Comparison of ENCODE assay signal across 12 cellular contexts in the genomic region with DNA sequence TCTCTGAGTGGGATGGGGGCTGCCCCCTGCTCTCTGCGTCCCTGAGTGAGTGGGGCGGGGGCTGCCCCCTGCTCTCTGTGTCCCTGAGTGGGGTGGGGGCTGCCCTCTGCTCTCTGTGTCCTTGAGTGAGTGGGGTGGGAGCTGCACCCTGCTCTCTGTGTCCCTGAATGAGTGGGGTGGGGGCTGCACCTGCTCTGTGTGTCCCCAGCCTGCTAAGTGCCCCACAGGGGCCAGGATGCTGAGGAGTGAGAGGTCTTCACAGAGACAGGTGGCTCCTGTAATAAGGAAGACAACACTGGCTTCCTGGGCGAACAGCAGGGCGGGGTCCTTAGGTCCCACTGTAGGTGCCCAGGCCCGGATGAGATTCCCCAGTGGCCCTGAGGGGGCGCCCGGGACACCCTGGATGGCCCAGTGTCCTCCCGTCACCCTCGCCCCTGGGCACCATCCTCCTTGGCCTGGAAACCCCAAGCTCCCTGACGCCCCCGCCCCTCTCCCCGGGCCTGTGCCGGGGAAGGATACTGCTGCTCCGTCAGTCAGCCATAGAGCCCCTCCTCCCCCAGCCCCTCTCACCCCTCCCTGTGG. TPM values are rescaled to one million over a fixed set of nuclear protein-coding genes. Genes with fewer than 3 reads are reported as not detected.
A peak's percentile ranks its signal among the peaks of the same experiment; 100 is the strongest.
DNase-seq lines count a peak whose midpoint lies in the region; ATAC-seq and TF ChIP-seq lines count a peak whose summit lies in the region.
"Had no signal": no experiment of that assay in that cellular context is flagged by ENCODE, and none has a peak within 500 bp of the region (broad histone marks: within the 10 kb centered on the region; RNA-seq: fewer than 3 reads in every experiment).

No MANE protein-coding gene starts in this region.

- no peak for TF ChIP-seq POLR2A in lower leg skin (IDR thresholded peaks at IDR 0.05)

- H3K4me3 ChIP-seq in heart right ventricle (peak overlapping the region in 7 of 10 donors; percentile 20 to 31 (median 29)), fibroblast of lung (replicated peaks in 1 of 4; ENCODE audit: control extremely low read depth in 1 of 4, insufficient read depth in 1 of 4, low read depth in 3 of 4, low read length in 4 of 4) (peak overlapping the region in 2 of 4 experiments; percentile 7 to 10), lower leg skin (ENCODE audit: low read depth, poor library complexity, severe bottlenecking) (no peak overlapping the region)
- H3K4me3 ChIP-seq: lung, thoracic aorta had no signal

- H2AFZ ChIP-seq in fibroblast of lung (ENCODE audit: low read length) = no peak overlapping the region

- H3K36me3 ChIP-seq in heart right ventricle (no peaks in the 10 kb centered on the region), fibroblast of lung (ENCODE audit: control insufficient read depth, insufficient read depth, low read length) (no peaks in the 10 kb centered on the region)
- H3K36me3 ChIP-seq: thoracic aorta had no signal

- H3K27ac ChIP-seq in heart right ventricle = no peak overlapping the region
- H3K27ac ChIP-seq in fibroblast of lung (ENCODE audit: insufficient read depth, low read length) = no peak overlapping the region
- H3K27ac ChIP-seq: thoracic aorta had no signal

- 53 to 58% methylated on average over 14 of the region's 14 CpGs for WGBS in heart right ventricle, 2 donors
- WGBS in lower leg skin, 2 donors = 40 to 47% methylated on average over 13 to 14 of the region's 14 CpGs

- no peaks in the 10 kb centered on the region for H4K20me1 ChIP-seq in fibroblast of lung (ENCODE audit: control insufficient read depth, extremely low read depth, insufficient read depth, low read length)

- no peaks in the 10 kb centered on the region for H3K9me3 ChIP-seq in heart right ventricle
- H3K9me3 ChIP-seq in fibroblast of lung (ENCODE audit: control insufficient read depth, insufficient read depth, low read depth, low read length) = no peaks in the 10 kb centered on the region
- H3K9me3 ChIP-seq: thoracic aorta had no signal

- DNase-seq in heart right ventricle = no peak
- DNase-seq in left ventricle myocardium superior = no peak
- DNase-seq in NCI-H69 (lab: John Stamatoyannopoulos, UW) = peak; percentile 63
- DNase-seq in fibroblast of lung (ENCODE audit: low read depth in 2 of 2) = no peak
- no peak for DNase-seq in lower leg skin (ENCODE audit: low spot score in 2 of 2)
- no peak for DNase-seq in AML-193 (lab: John Stamatoyannopoulos, UW)
- no peak for DNase-seq in superior temporal gyrus (ENCODE audit: extremely low spot score)
- DNase-seq in RPMI8226 = no peak
- DNase-seq: activated effector memory CD4-positive, alpha-beta T cell treated with anti-CD3 and anti-CD28 coated beads, Interleukin-2, amount 50 U/mL, for 16 hours had no signal

- H3K27me3 ChIP-seq in heart right ventricle (peaks cover 0 to 7% (median 0%) of the 10 kb centered on the region in 7 donors), fibroblast of lung (ENCODE audit: control insufficient read depth, insufficient read depth, low read length) (no peaks in the 10 kb centered on the region)

- no peak overlapping the region for H3K9ac ChIP-seq in fibroblast of lung (ENCODE audit: insufficient read depth, low read length)

- H3K4me1 ChIP-seq in heart right ventricle (peaks cover 0 to 7% (median 4%) of the 10 kb centered on the region in 9 donors), fibroblast of lung (ENCODE audit: control insufficient read depth, extremely low read depth, insufficient read depth, low read length) (no peaks in the 10 kb centered on the region)

- H3K79me2 ChIP-seq in fibroblast of lung (ENCODE audit: control insufficient read depth, insufficient read depth, low read length) = no peaks in the 10 kb centered on the region

- peak overlapping the region; percentile 8 for H3K4me2 ChIP-seq in fibroblast of lung (ENCODE audit: extremely low read depth, insufficient read depth, low read length)

- ATAC-seq in heart right ventricle (peak in 3 of 8 donors; percentile 3 to 10 (median 4)), left ventricle myocardium superior (no peak)
- ATAC-seq: Right ventricle myocardium inferior had no signal

- intact Hi-C loops in heart right ventricle (cut with DNase I) = loop anchor here in 5 of 10 donors (5.0 to 10.0 kb wide), 3 partner anchors 50 to 133 kb away; partner anchors contain the start of gene RTN4R (in 4 of the 5)
- intact Hi-C loops in left ventricle myocardium superior (cut with micrococcal nuclease) = loop anchor here (5.0 kb wide), 1 partner anchor 118 kb away; no protein-coding TSS in a partner anchor
- intact Hi-C loops in lower leg skin (cut with DNase I; ENCODE audit: low total_unique reads) = no loop called here

- TF ChIP-seq CTCF in heart right ventricle (IDR thresholded peaks at IDR 0.05) (peak in 1 of 9 donors; percentile 6), fibroblast of lung (conservative IDR thresholded peaks at IDR 0.05 in 1 of 2, IDR thresholded peaks at IDR 0.05 in 1 of 2; ENCODE audit: low read depth in 1 of 2, low read length in 2 of 2) (no peak), lower leg skin (IDR thresholded peaks at IDR 0.05) (no peak)

RNA-seq across cellular contexts. Expression of gene CCDC188, which starts 3.8 kb away (rescaled TPM):
- total RNA-seq in heart right ventricle (1 to 10 TPM in 1 of 10 donors, under 1 TPM in 6, not detected in 3; 0.15 to 1.1 (median 0.50) TPM), left ventricle myocardium superior (0.27 TPM), fibroblast of lung (0.33 TPM in 1 of 2 replicates, not detected in the other), lower leg skin (1 to 10 TPM in 2 of 4 donors, under 1 TPM in 1, not detected in 1; 0.16 to 2.1 (median 1.7) TPM)
- polyA plus RNA-seq in heart right ventricle (1 to 10 TPM in 1 of 2 donors, under 1 TPM in 1; 0.51 to 2.3 TPM), fibroblast of lung (0.37 and 0.59 TPM in 2 replicates)
- 0.96 and 2.0 TPM in 2 replicates for polyA plus RNA-seq in fibroblast of lung (2012)
- polyA minus RNA-seq in fibroblast of lung (ENCODE audit: low replicate concordance) = not detected in 2 replicates
- total RNA-seq: thoracic aorta had no signal

RNA-seq across cellular contexts. Expression of gene ZDHHC8, which starts 23.1 kb away (rescaled TPM):
- total RNA-seq in heart right ventricle (10 to 100 TPM; 32.5 to 51.7 (median 37.5) TPM), left ventricle myocardium superior (51.6 TPM), fibroblast of lung (2.8 and 6.6 TPM in 2 replicates), lower leg skin (10 to 100 TPM; 17.8 to 30.0 (median 26.1) TPM)
- polyA plus RNA-seq in heart right ventricle (10 to 100 TPM; 23.2 to 39.4 TPM), fibroblast of lung (26.2 and 31.3 TPM in 2 replicates)
- 42.0 and 49.0 TPM in 2 replicates for polyA plus RNA-seq in fibroblast of lung (2012)
- polyA minus RNA-seq in fibroblast of lung (ENCODE audit: low replicate concordance) = 111 and 114 TPM in 2 replicates

RNA-seq across cellular contexts. Expression of gene TRMT2A, which starts 37.7 kb away (rescaled TPM):
- total RNA-seq in heart right ventricle (10 to 100 TPM; 18.4 to 29.6 (median 25.8) TPM), left ventricle myocardium superior (28.5 TPM), fibroblast of lung (38.8 and 52.2 TPM in 2 replicates), lower leg skin (10 to 100 TPM; 41.6 to 97.5 (median 52.8) TPM)
- polyA plus RNA-seq in heart right ventricle (10 to 100 TPM; 24.6 to 58.2 TPM), fibroblast of lung (12.9 and 13.5 TPM in 2 replicates)
- 23.8 and 28.5 TPM in 2 replicates for polyA plus RNA-seq in fibroblast of lung (2012)
- polyA minus RNA-seq in fibroblast of lung (ENCODE audit: low replicate concordance) = 28.7 and 36.2 TPM in 2 replicates

RNA-seq across cellular contexts. Expression of gene RANBP1, which starts 38.8 kb away (rescaled TPM):
- total RNA-seq in heart right ventricle (10 to 100 TPM; 31.8 to 55.8 (median 38.1) TPM), left ventricle myocardium superior (36.6 TPM), fibroblast of lung (87.8 and 88.5 TPM in 2 replicates), lower leg skin (100 to 1,000 TPM; 104 to 159 (median 119) TPM)
- polyA plus RNA-seq in heart right ventricle (10 to 100 TPM; 39.4 to 71.7 TPM), fibroblast of lung (178 and 362 TPM in 2 replicates)
- polyA plus RNA-seq in fibroblast of lung (2012) = 127 and 235 TPM in 2 replicates
- 95.9 and 194 TPM in 2 replicates for polyA minus RNA-seq in fibroblast of lung (ENCODE audit: low replicate concordance)
